Comparison of ENCODE assay signal across 1 cellular context in genomic region chr1:173015629-173016028, GRCh38.
TF ChIP-seq lines count a peak whose summit lies in the region.

No MANE protein-coding gene starts in this region.

TF ChIP-seq in K562, 482 proteins besides CTCF, POLR2A, EP300 and RAD21:
- no peak for TF ChIP-seq CBFA2T3 (IDR thresholded peaks at IDR 0.05)
- TF ChIP-seq TSHZ1 (CRISPR knock-in tag; IDR thresholded peaks at IDR 0.05) = no peak
- no peak for TF ChIP-seq HDAC2 (IDR thresholded peaks at IDR 0.05)
- TF ChIP-seq ATF4 (CRISPR knock-in tag; IDR thresholded peaks at IDR 0.05) = peak; percentile 72
- TF ChIP-seq SLC30A9 (CRISPR knock-in tag; IDR thresholded peaks at IDR 0.05) = no peak
- TF ChIP-seq ZSCAN32 (CRISPR knock-in tag; IDR thresholded peaks at IDR 0.05) = peak; percentile 36; the same call in 1 of the 2 replicates
- no peak for TF ChIP-seq SMARCA5 (IDR thresholded peaks at IDR 0.05)
- no peak for TF ChIP-seq BCLAF1 (IDR thresholded peaks at IDR 0.05; ENCODE audit: borderline replicate concordance in 1 of 2, control insufficient read depth in 1 of 2, low read depth in 2 of 2, low read length in 1 of 2)
- no peak for TF ChIP-seq GTF2E2 (tag; IDR thresholded peaks at IDR 0.05)
- no peak for TF ChIP-seq ZNF280B (CRISPR knock-in tag; IDR thresholded peaks at IDR 0.05)
- TF ChIP-seq SMAD3 (CRISPR knock-in tag; conservative IDR thresholded peaks at IDR 0.05) = no peak
- no peak for TF ChIP-seq SP1 (CRISPR knock-in tag; IDR thresholded peaks at IDR 0.05)
- no peak for TF ChIP-seq ZNF174 (CRISPR knock-in tag; IDR thresholded peaks at IDR 0.05)
- TF ChIP-seq TBL1XR1 (IDR thresholded peaks at IDR 0.05; ENCODE audit: low read length in 2 of 2) = no peak
- no peak for TF ChIP-seq ZFP1 (CRISPR knock-in tag; IDR thresholded peaks at IDR 0.05)
- no peak for TF ChIP-seq ZKSCAN8 (CRISPR knock-in tag; IDR thresholded peaks at IDR 0.05)
- no peak for TF ChIP-seq ZNF398 (CRISPR knock-in tag; IDR thresholded peaks at IDR 0.05)
- TF ChIP-seq FUS (optimal IDR thresholded peaks at IDR 0.05; ENCODE audit: low read depth, low read length) = no peak
- TF ChIP-seq CEBPG (CRISPR knock-in tag; IDR thresholded peaks at IDR 0.05) = no peak
- peak; percentile 52 to 69; a peak in 3 of 4 replicates for TF ChIP-seq CEBPG (tag; conservative IDR thresholded peaks at IDR 0.05 in 1 of 2, IDR thresholded peaks at IDR 0.05 in 1 of 2)
- no peak for TF ChIP-seq GTF2F1 (IDR thresholded peaks at IDR 0.05; ENCODE audit: low read depth, low read length)
- no peak for TF ChIP-seq RBM14 (IDR thresholded peaks at IDR 0.05; ENCODE audit: borderline replicate concordance, insufficient read depth, low read depth, low read length)
- TF ChIP-seq ZNF408 (CRISPR knock-in tag; IDR thresholded peaks at IDR 0.05; ENCODE audit: low read depth) = no peak
- TF ChIP-seq HEY1 (CRISPR knock-in tag; IDR thresholded peaks at IDR 0.05; ENCODE audit: borderline replicate concordance) = no peak
- no peak for TF ChIP-seq POLR2B (IDR thresholded peaks at IDR 0.05; ENCODE audit: low read depth, partially characterized antibody)
- peak; percentile 55; the same call in 1 of the 2 replicates for TF ChIP-seq ATF3 (IDR thresholded peaks at IDR 0.05)
- no peak for TF ChIP-seq ATF3 (CRISPR knock-in tag; conservative IDR thresholded peaks at IDR 0.05)
- TF ChIP-seq ETV1 (tag; conservative IDR thresholded peaks at IDR 0.05; ENCODE audit: low read depth) = no peak
